Comparison of ENCODE assay signal across 11 cellular contexts in genomic region chr5:129400395-129400983, GRCh38. TPM values are rescaled to one million over a fixed set of nuclear protein-coding genes. Genes with fewer than 3 reads are reported as not detected.
A peak's percentile ranks its signal among the peaks of the same experiment; 100 is the strongest.
DNase-seq lines count a peak whose midpoint lies in the region; TF ChIP-seq lines count a peak whose summit lies in the region.
"Had no signal": no experiment of that assay in that cellular context is flagged by ENCODE, and none has a peak within 500 bp of the region (broad histone marks: within the 10 kb centered on the region; RNA-seq: fewer than 3 reads in every experiment).

No MANE protein-coding gene starts in this region.

- H3K9me3 ChIP-seq in MM.1S (replicated peaks; ENCODE audit: insufficient read depth, low read length) = no peaks in the 10 kb centered on the region
- H3K9me3 ChIP-seq: tibial nerve had no signal

- H3K79me2 ChIP-seq in MM.1S (ENCODE audit: low read length) = no peaks in the 10 kb centered on the region

- no peaks in the 10 kb centered on the region for H3K36me3 ChIP-seq in MM.1S (replicated peaks; ENCODE audit: insufficient read depth, low read length)
- H3K36me3 ChIP-seq: tibial nerve had no signal

- no peak overlapping the region for H3K9ac ChIP-seq in MM.1S (ENCODE audit: low read length)

- no peaks in the 10 kb centered on the region for H3K36me3 Mint-ChIP-seq in progenitor cell of endocrine pancreas (ENCODE audit: insufficient read depth)

- H3K9me2 ChIP-seq in MM.1S (replicated peaks; ENCODE audit: insufficient read depth, low read length) = no peaks in the 10 kb centered on the region

- no peak overlapping the region for H3K27ac ChIP-seq in MM.1S (ENCODE audit: low read length)
- H3K27ac ChIP-seq: tibial nerve had no signal

- no peaks in the 10 kb centered on the region for H3K27me3 ChIP-seq in MM.1S (replicated peaks; ENCODE audit: insufficient read depth, low read length)
- H3K27me3 ChIP-seq: tibial nerve had no signal

- no peak overlapping the region for H3K4me3 Mint-ChIP-seq in progenitor cell of endocrine pancreas (ENCODE audit: low read depth)
- H3K4me3 Mint-ChIP-seq: nephron progenitor cell had no signal

- no peak overlapping the region for H3K4me3 ChIP-seq in MM.1S (ENCODE audit: low read length)
- H3K4me3 ChIP-seq: tibial nerve had no signal

- no peaks in the 10 kb centered on the region for H3K9me3 Mint-ChIP-seq in progenitor cell of endocrine pancreas (ENCODE audit: low read depth)
- H3K9me3 Mint-ChIP-seq: nephron progenitor cell had no signal

- no peaks in the 10 kb centered on the region for H4K20me1 ChIP-seq in MM.1S (ENCODE audit: insufficient read depth, low read length)

- no peaks in the 10 kb centered on the region for H3K4me1 Mint-ChIP-seq in progenitor cell of endocrine pancreas (ENCODE audit: low read depth)
- H3K4me1 Mint-ChIP-seq: nephron progenitor cell had no signal

- H3K4me2 ChIP-seq in MM.1S (ENCODE audit: low read depth, low read length) = no peak overlapping the region

- no peak overlapping the region for H2AFZ ChIP-seq in MM.1S (ENCODE audit: low read length)

- peak; percentile 10 for DNase-seq in NCI-H2171 treated with DMSO at 0.1 percent for 48 hours (lab: John Stamatoyannopoulos, UW)
- no peak for DNase-seq in NCI-H2171 (lab: John Stamatoyannopoulos, UW)
- peak; percentile 11 for DNase-seq in MM.1S
- DNase-seq in dermis blood vessel endothelial cell = peak; percentile 0
- DNase-seq in progenitor cell of endocrine pancreas (ENCODE audit: low spot score, unreplicated experiment) = no peak
- no peak for DNase-seq in pons (ENCODE audit: low spot score)
- DNase-seq in cerebellum (ENCODE audit: low spot score) = no peak
- no peak for DNase-seq in HEK293T (ENCODE audit: extremely low spot score)
- DNase-seq: NCI-H1436 treated with DMSO at 0.1 percent for 48 hours, nephron progenitor cell had no signal

- no peaks in the 10 kb centered on the region for H3K27me3 Mint-ChIP-seq in progenitor cell of endocrine pancreas

- H3K4me1 ChIP-seq in MM.1S (ENCODE audit: low read length) = no peaks in the 10 kb centered on the region
- H3K4me1 ChIP-seq: tibial nerve had no signal

- CTCF ChIA-PET in HEK293T (lab: Yijun Ruan, JAX) = interaction anchor here (0.7 to 1.0 kb wide), 4 partner anchors 35 to 71 kb away, joined by 3 to 7 read pairs (median 4); no protein-coding TSS in a partner anchor

- POLR2A ChIA-PET in HEK293T (lab: Yijun Ruan, JAX) = no interaction called here

- H3F3A ChIP-seq in MM.1S (ENCODE audit: insufficient read depth, low read length) = no peaks in the 10 kb centered on the region

- TF ChIP-seq CTCF in MM.1S (IDR thresholded peaks at IDR 0.05; ENCODE audit: low read length) = peak; percentile 26
- TF ChIP-seq CTCF in progenitor cell of endocrine pancreas (IDR thresholded peaks at IDR 0.05; ENCODE audit: unreplicated experiment) = peak; percentile 32

- no peak overlapping the region for H3K27ac Mint-ChIP-seq in progenitor cell of endocrine pancreas
- H3K27ac Mint-ChIP-seq: nephron progenitor cell had no signal

TF ChIP-seq in HEK293T, 16 proteins besides CTCF, POLR2A, EP300 and RAD21:
- TF ChIP-seq SUZ12 (IDR thresholded peaks at IDR 0.05) (no peak), LEF1 (IDR thresholded peaks at IDR 0.05; ENCODE audit: borderline replicate concordance) (no peak), FOXM1 (IDR thresholded peaks at IDR 0.05; ENCODE audit: borderline replicate concordance) (no peak), BHLHE40 (IDR thresholded peaks at IDR 0.05; ENCODE audit: borderline replicate concordance) (no peak), SP1 (IDR thresholded peaks at IDR 0.05) (no peak), ZNF384 (IDR thresholded peaks at IDR 0.05) (no peak), PKNOX1 (IDR thresholded peaks at IDR 0.05) (no peak), CTBP1 (IDR thresholded peaks at IDR 0.05; ENCODE audit: borderline replicate concordance) (no peak), HDGF (IDR thresholded peaks at IDR 0.05; ENCODE audit: borderline replicate concordance) (no peak)

RNA-seq across cellular contexts. Expression of gene ADAMTS19, which starts 59.6 kb away (rescaled TPM):
- not detected in 2 replicates for total RNA-seq in dermis blood vessel endothelial cell
- total RNA-seq in progenitor cell of endocrine pancreas = 32.6 and 33.7 TPM in 2 replicates
- 6.2 TPM for total RNA-seq in cerebellum

Comparison
In these comparisons a context has a peak if more than half of its experiments do, and no peak if none do; other contexts are left out.
1. DNase-seq: peak in NCI-H2171 treated with DMSO at 0.1 percent for 48 hours (single experiment), MM.1S (single experiment) and dermis blood vessel endothelial cell (single experiment); none in NCI-H2171 (single experiment), progenitor cell of endocrine pancreas (single experiment), pons (single experiment), cerebellum (single experiment) and HEK293T (single experiment).